ENCODE assay signal across 36 cellular contexts in the genomic region with DNA sequence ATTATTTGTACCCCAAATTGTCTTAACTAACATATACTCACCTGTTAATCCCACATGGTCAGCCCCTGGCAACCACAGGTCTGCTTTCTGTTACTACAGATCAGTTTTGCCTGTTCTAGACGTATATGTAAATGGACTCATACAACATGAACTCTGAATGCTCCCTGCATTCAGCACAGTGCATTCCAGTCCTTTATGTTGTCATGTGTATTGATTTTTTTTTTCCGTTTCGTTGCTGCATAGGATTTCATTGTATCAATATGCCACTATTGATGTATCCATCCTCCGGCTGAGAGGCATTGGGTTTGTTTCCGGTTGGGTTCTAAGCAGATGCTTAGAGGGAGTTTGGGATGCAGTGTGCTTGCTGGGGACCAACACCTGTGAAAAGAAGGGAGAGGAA. TPM values are rescaled to one million over a fixed set of nuclear protein-coding genes. Genes with fewer than 3 reads are reported as not detected.
"Had no signal": no experiment of that assay in that cellular context is flagged by ENCODE, and none has a peak within 500 bp of the region (broad histone marks: within the 10 kb centered on the region; RNA-seq: fewer than 3 reads in every experiment).

No MANE protein-coding gene starts in this region.

- H3K27ac ChIP-seq: adrenal gland, body of pancreas, brain microvascular endothelial cell, breast epithelium, VCaP had no signal

- H3K4me3 ChIP-seq: adrenal gland, body of pancreas, breast epithelium had no signal

- H3K27ac Mint-ChIP-seq: activated B cell treated with CpG ODN at 0.5 μM for 24 hours; activated CD4-positive, alpha-beta memory T cell treated with anti-CD3 and anti-CD28 coated beads for 36 hours; activated CD4-positive, alpha-beta T cell treated with anti-CD3 and anti-CD28 coated beads, Interleukin-2, amount 10 ng/mL, durations not matched to agents 24 days and 14 days; activated CD8-positive, alpha-beta T cell treated with anti-CD3 and anti-CD28 coated beads for 36 hours; activated naive CD4-positive, alpha-beta T cell treated with anti-CD3 and anti-CD28 coated beads for 36 hours; activated naive CD4-positive, alpha-beta T cell treated with anti-CD3 and anti-CD28 coated beads, Interleukin-2, amount 50 U/mL, for 72 hours; activated naive CD8-positive, alpha-beta T cell treated with anti-CD3 and anti-CD28 coated beads for 36 hours; activated T-cell treated with anti-CD3 and anti-CD28 coated beads, Interleukin-2, amount 50 U/mL, for 72 hours; activated T-helper 1 cell treated with anti-CD3 and anti-CD28 coated beads, Interleukin-12 subunit alpha, Interleukin-12 subunit beta, Interleukin-2, Interleukin-4 antibody, amounts not matched to agents 30 ng/mL and 10 ng/mL and 1 ng/mL, durations not matched to agents 14 hours and 24 hours and 36 hours; activated T-helper 17 cell treated with anti-CD3 and anti-CD28 coated beads, Interleukin-2, amount 50 U/mL, for 72 hours; T-helper 1 cell treated with Interleukin-12 subunit alpha and Interleukin-12 subunit beta and Interleukin-4 antibody, amounts not matched to agents 30 μg/mL and 1 μg/mL, for 36 hours; T-helper 2 cell treated with Interferon-gamma antibody and Interleukin-4, amounts not matched to agents 5 μg/mL and 100 μg/mL, for 36 hours had no signal

- H3K9me3 ChIP-seq: adrenal gland, body of pancreas, breast epithelium had no signal

- ATAC-seq: activated CD8-positive, alpha-beta T cell treated with anti-CD3 and anti-CD28 coated beads for 36 hours; activated naive CD4-positive, alpha-beta T cell treated with anti-CD3 and anti-CD28 coated beads, Interleukin-2, amount 50 U/mL, for 72 hours; activated T-cell treated with anti-CD3 and anti-CD28 coated beads, Interleukin-2, amount 50 U/mL, for 4 hours; activated T-cell treated with anti-CD3 and anti-CD28 coated beads, Interleukin-2, amount 50 U/mL, for 72 hours; activated T-helper 17 cell treated with anti-CD3 and anti-CD28 coated beads, Interleukin-2, amount 50 U/mL, for 72 hours; body of pancreas had no signal

- H3K36me3 ChIP-seq: adrenal gland, brain microvascular endothelial cell, breast epithelium had no signal

- H3K4me1 Mint-ChIP-seq: activated B cell treated with CpG ODN at 0.5 μM for 24 hours; activated CD4-positive, alpha-beta T cell treated with anti-CD3 and anti-CD28 coated beads, Interleukin-2, amount 10 ng/mL, durations not matched to agents 24 days and 14 days; activated naive CD8-positive, alpha-beta T cell treated with anti-CD3 and anti-CD28 coated beads for 36 hours; activated T-helper 17 cell treated with anti-CD3 and anti-CD28 coated beads, Interleukin-2, amount 50 U/mL, for 72 hours had no signal

- H3K27me3 ChIP-seq: adrenal gland, body of pancreas, brain microvascular endothelial cell, breast epithelium had no signal

- H3K36me3 Mint-ChIP-seq: activated CD4-positive, alpha-beta memory T cell treated with anti-CD3 and anti-CD28 coated beads for 36 hours; activated naive CD4-positive, alpha-beta T cell treated with anti-CD3 and anti-CD28 coated beads, Interleukin-2, amount 50 U/mL, for 72 hours; activated naive CD8-positive, alpha-beta T cell treated with anti-CD3 and anti-CD28 coated beads for 36 hours had no signal

- H3K4me3 Mint-ChIP-seq: activated B cell treated with CpG ODN at 0.5 μM for 24 hours; activated CD4-positive, alpha-beta memory T cell treated with anti-CD3 and anti-CD28 coated beads for 36 hours; activated CD4-positive, alpha-beta T cell treated with anti-CD3 and anti-CD28 coated beads, Interleukin-2, amount 10 ng/mL, durations not matched to agents 24 days and 14 days; activated CD8-positive, alpha-beta T cell treated with anti-CD3 and anti-CD28 coated beads for 36 hours; activated naive CD4-positive, alpha-beta T cell treated with anti-CD3 and anti-CD28 coated beads for 36 hours; activated naive CD8-positive, alpha-beta T cell treated with anti-CD3 and anti-CD28 coated beads for 36 hours; activated T-cell treated with anti-CD3 and anti-CD28 coated beads, Interleukin-2, amount 50 U/mL, for 4 hours; activated T-cell treated with anti-CD3 and anti-CD28 coated beads, Interleukin-2, amount 50 U/mL, for 72 hours; activated T-helper 1 cell treated with anti-CD3 and anti-CD28 coated beads, Interleukin-12 subunit alpha, Interleukin-12 subunit beta, Interleukin-2, Interleukin-4 antibody, amounts not matched to agents 30 ng/mL and 10 ng/mL and 1 ng/mL, durations not matched to agents 14 hours and 24 hours and 36 hours; activated T-helper 17 cell treated with anti-CD3 and anti-CD28 coated beads, Interleukin-2, amount 50 U/mL, for 72 hours; T-helper 1 cell treated with Interleukin-12 subunit alpha and Interleukin-12 subunit beta and Interleukin-4 antibody, amounts not matched to agents 30 μg/mL and 1 μg/mL, for 36 hours; T-helper 2 cell treated with Interferon-gamma antibody and Interleukin-4, amounts not matched to agents 5 μg/mL and 100 μg/mL, for 36 hours had no signal

- DNase-seq: activated B cell treated with CpG ODN at 0.5 μM for 24 hours; activated CD4-positive, alpha-beta memory T cell treated with anti-CD3 and anti-CD28 coated beads for 36 hours; activated CD4-positive, alpha-beta T cell treated with anti-CD3 and anti-CD28 coated beads for 4 hours; activated CD4-positive, alpha-beta T cell treated with anti-CD3 and anti-CD28 coated beads, Interleukin-2, amount 10 ng/mL, durations not matched to agents 24 days and 14 days; activated CD4-positive, alpha-beta T cell treated with anti-CD3 and anti-CD28 coated beads, Interleukin-2, amount 50 U/mL, for 1 hour; activated CD4-positive, alpha-beta T cell treated with anti-CD3 and anti-CD28 coated beads, Interleukin-2, amount 50 U/mL, for 4 hours; activated CD4-positive, CD25-positive, alpha-beta regulatory T cell treated with anti-CD3 and anti-CD28 coated beads, Interleukin-2, amount 50 U/mL, for 72 hours; activated CD8-positive, alpha-beta memory T cell treated with anti-CD3 and anti-CD28 coated beads, Interleukin-2, amount 50 U/mL, for 4 hours; activated CD8-positive, alpha-beta T cell treated with anti-CD3 and anti-CD28 coated beads for 36 hours; activated effector memory CD4-positive, alpha-beta T cell treated with anti-CD3 and anti-CD28 coated beads, Interleukin-2, amount 50 U/mL, for 16 hours; activated gamma-delta T cell treated with Interleukin-2 at 50 U/mL for 16 hours; activated naive CD4-positive, alpha-beta T cell; activated naive CD4-positive, alpha-beta T cell treated with anti-CD3 and anti-CD28 coated beads for 36 hours; activated naive CD4-positive, alpha-beta T cell treated with anti-CD3 and anti-CD28 coated beads, Interleukin-2, amount 50 U/mL, for 16 hours; activated naive CD8-positive, alpha-beta T cell treated with anti-CD3 and anti-CD28 coated beads for 36 hours; activated T-cell treated with anti-CD3 and anti-CD28 coated beads for 4 hours; activated T-cell treated with anti-CD3 and anti-CD28 coated beads, Interleukin-2, amount 50 U/mL, for 1 hour; activated T-cell treated with anti-CD3 and anti-CD28 coated beads, Interleukin-2, amount 50 U/mL, for 4 hours; activated T-cell treated with anti-CD3 and anti-CD28 coated beads, Interleukin-2, amount 50 U/mL, for 72 hours; adrenal gland; amniotic stem cell; aorta; body of pancreas; brain microvascular endothelial cell; central memory CD4-positive, alpha-beta T cell; T-helper 1 cell; T-helper 2 cell; T-helper 9 cell had no signal

- H3K9me3 Mint-ChIP-seq: activated CD8-positive, alpha-beta T cell treated with anti-CD3 and anti-CD28 coated beads for 36 hours; activated naive CD4-positive, alpha-beta T cell treated with anti-CD3 and anti-CD28 coated beads for 36 hours; activated naive CD4-positive, alpha-beta T cell treated with anti-CD3 and anti-CD28 coated beads, Interleukin-2, amount 50 U/mL, for 72 hours; activated T-helper 1 cell treated with anti-CD3 and anti-CD28 coated beads, Interleukin-12 subunit alpha, Interleukin-12 subunit beta, Interleukin-2, Interleukin-4 antibody, amounts not matched to agents 30 ng/mL and 10 ng/mL and 1 ng/mL, durations not matched to agents 14 hours and 24 hours and 36 hours; activated T-helper 17 cell treated with anti-CD3 and anti-CD28 coated beads, Interleukin-2, amount 50 U/mL, for 72 hours; T-helper 2 cell treated with Interferon-gamma antibody and Interleukin-4, amounts not matched to agents 5 μg/mL and 100 μg/mL, for 36 hours had no signal

- H3K4me1 ChIP-seq: adrenal gland, body of pancreas, breast epithelium had no signal

RNA-seq across cellular contexts. Expression of a gene that starts 36.1 kb away (rescaled TPM):
- total RNA-seq: activated B cell treated with CpG ODN at 0.5 μM for 24 hours; activated CD4-positive, alpha-beta memory T cell treated with anti-CD3 and anti-CD28 coated beads for 36 hours; activated CD4-positive, alpha-beta T cell treated with anti-CD3 and anti-CD28 coated beads, Interleukin-2, amount 10 ng/mL, durations not matched to agents 24 days and 14 days; activated CD8-positive, alpha-beta memory T cell treated with anti-CD3 and anti-CD28 coated beads for 36 hours; activated CD8-positive, alpha-beta T cell treated with anti-CD3 and anti-CD28 coated beads for 36 hours; activated naive CD4-positive, alpha-beta T cell treated with anti-CD3 and anti-CD28 coated beads for 36 hours; activated naive CD4-positive, alpha-beta T cell treated with anti-CD3 and anti-CD28 coated beads, Interleukin-2, amount 50 U/mL, for 72 hours; activated T-helper 1 cell treated with anti-CD3 and anti-CD28 coated beads, Interleukin-12 subunit alpha, Interleukin-12 subunit beta, Interleukin-2, Interleukin-4 antibody, amounts not matched to agents 30 ng/mL and 10 ng/mL and 1 ng/mL, durations not matched to agents 14 hours and 24 hours and 36 hours had no signal
